In genomic region chr15:101017041-101017754, GRCh38 we compare ENCODE assay signal across 14 cellular contexts.
DNase-seq lines count a peak whose midpoint lies in the region; ATAC-seq and TF ChIP-seq lines count a peak whose summit lies in the region.
"Had no signal": no experiment of that assay in that cellular context is flagged by ENCODE, and none has a peak within 500 bp of the region (broad histone marks: within the 10 kb centered on the region; RNA-seq: fewer than 3 reads in every experiment).

No MANE protein-coding gene starts in this region.

- H3K27ac ChIP-seq in osteoblast (ENCODE audit: low read depth, low read length) (no peak overlapping the region), MM.1S (ENCODE audit: low read length) (no peak overlapping the region)

- DNase-seq in DMS 273 (lab: John Stamatoyannopoulos, UW; ENCODE audit: unreplicated experiment) (peak; percentile 7), DMS 273 treated with DMSO at 0.1 percent for 48 hours (lab: John Stamatoyannopoulos, UW) (no peak), osteoblast (ENCODE audit: insufficient read length, low spot score, missing footprints) (no peak), MM.1S (no peak)
- DNase-seq: 8988T; activated effector memory CD4-positive, alpha-beta T cell treated with Interleukin-2 at 50 U/mL for 16 hours; NK-92 treated with Interleukin-12 subunit alpha and Interleukin-12 subunit beta, amount 100 ng/mL, for 24 hours; stimulated activated CD4-positive, alpha-beta T cell treated with anti-CD3 and anti-CD28 coated beads, Interleukin-4, amount 100 ng/mL, for 1 hour; substantia nigra had no signal

- H3K27me3 ChIP-seq in osteoblast (ENCODE audit: insufficient read depth, low read length) (no peaks in the 10 kb centered on the region), MM.1S (replicated peaks; ENCODE audit: insufficient read depth, low read length) (no peaks in the 10 kb centered on the region)

- H3K27me3 Mint-ChIP-seq in brain = peaks cover 4% of the 10 kb centered on the region

- TF ChIP-seq EP300 in Ishikawa (IDR thresholded peaks at IDR 0.05; ENCODE audit: borderline replicate concordance) = no peak

- peaks cover 71% of the 10 kb centered on the region for H3K4me1 Mint-ChIP-seq in brain

- H3K4me2 ChIP-seq in osteoblast (ENCODE audit: insufficient read depth, low read length) = no peak overlapping the region
- no peak overlapping the region for H3K4me2 ChIP-seq in MM.1S (ENCODE audit: low read depth, low read length)

- H3K27ac Mint-ChIP-seq in brain = no peak overlapping the region
- H3K27ac Mint-ChIP-seq: dendritic cell treated with granulocyte-macrophage colony-stimulating factor and Interleukin-4, amounts not matched to agents 40 ng/mL and 50 ng/mL, for 4 days had no signal

- peak; percentile 19; the same call in 1 of the 2 replicates for TF ChIP-seq RAD21 in Ishikawa (IDR thresholded peaks at IDR 0.05; ENCODE audit: low read depth)

- H3K79me2 ChIP-seq in osteoblast (ENCODE audit: insufficient read depth, low read length) = no peaks in the 10 kb centered on the region
- no peaks in the 10 kb centered on the region for H3K79me2 ChIP-seq in MM.1S (ENCODE audit: low read length)

- H2AFZ ChIP-seq in osteoblast (ENCODE audit: low read length) (no peak overlapping the region), MM.1S (ENCODE audit: low read length) (no peak overlapping the region)

- ATAC-seq in HG03521 (IDR thresholded peaks at IDR 0.05; ENCODE audit: unreplicated experiment) = no peak
- ATAC-seq in GM21390 (IDR thresholded peaks at IDR 0.05; ENCODE audit: unreplicated experiment) = no peak

- H3K9ac ChIP-seq in MM.1S (ENCODE audit: low read length) = no peak overlapping the region

- H3K36me3 Mint-ChIP-seq in brain = no peaks in the 10 kb centered on the region

- peak; percentile 12 to 16 for TF ChIP-seq CTCF in brain (conservative IDR thresholded peaks at IDR 0.05)
- peak; percentile 28 for TF ChIP-seq CTCF in osteoblast (IDR thresholded peaks at IDR 0.05; ENCODE audit: extremely low read depth, low read depth, low read length)
- no peak for TF ChIP-seq CTCF in MM.1S (IDR thresholded peaks at IDR 0.05; ENCODE audit: low read length)

- peaks cover 36% of the 10 kb centered on the region for H3K36me3 ChIP-seq in osteoblast (ENCODE audit: insufficient read depth, low read length)
- peaks cover 3% of the 10 kb centered on the region; the same call in 1 of the 2 replicates for H3K36me3 ChIP-seq in MM.1S (replicated peaks; ENCODE audit: insufficient read depth, low read length)

- no peak overlapping the region for H3K4me3 ChIP-seq in osteoblast (ENCODE audit: insufficient read depth, low read length)
- no peak overlapping the region for H3K4me3 ChIP-seq in MM.1S (ENCODE audit: low read length)

- H3K4me1 ChIP-seq in osteoblast (ENCODE audit: insufficient read depth, low read length) = no peaks in the 10 kb centered on the region
- H3K4me1 ChIP-seq in MM.1S (ENCODE audit: low read length) = no peaks in the 10 kb centered on the region

- no peak overlapping the region for H3K4me3 Mint-ChIP-seq in brain
- H3K4me3 Mint-ChIP-seq: dendritic cell treated with granulocyte-macrophage colony-stimulating factor and Interleukin-4, amounts not matched to agents 40 ng/mL and 50 ng/mL, for 4 days had no signal

- H4K20me1 ChIP-seq in osteoblast (ENCODE audit: insufficient read depth, low read length) (no peaks in the 10 kb centered on the region), MM.1S (ENCODE audit: insufficient read depth, low read length) (no peaks in the 10 kb centered on the region)

- H3K9me3 Mint-ChIP-seq in brain = peaks cover 0 to 2% (median 0%) of the 10 kb centered on the region in 5 experiments
- H3K9me3 Mint-ChIP-seq: dendritic cell treated with granulocyte-macrophage colony-stimulating factor and Interleukin-4, amounts not matched to agents 40 ng/mL and 50 ng/mL, for 4 days had no signal

- H3K9me3 ChIP-seq in osteoblast (ENCODE audit: low read depth, low read length) = no peaks in the 10 kb centered on the region
- no peaks in the 10 kb centered on the region for H3K9me3 ChIP-seq in MM.1S (replicated peaks; ENCODE audit: insufficient read depth, low read length)

- H3K9me2 ChIP-seq in MM.1S (replicated peaks; ENCODE audit: insufficient read depth, low read length) = no peaks in the 10 kb centered on the region

- no peaks in the 10 kb centered on the region for H3F3A ChIP-seq in MM.1S (ENCODE audit: insufficient read depth, low read length)

TF ChIP-seq in Ishikawa, 13 proteins besides CTCF, POLR2A, EP300 and RAD21:
- TF ChIP-seq TEAD4 (IDR thresholded peaks at IDR 0.05) = no peak
- TF ChIP-seq REST (IDR thresholded peaks at IDR 0.05; ENCODE audit: low read depth) = no peak
- TF ChIP-seq CEBPB (IDR thresholded peaks at IDR 0.05) = no peak
